Comparison of ENCODE assay signal across 8 cellular contexts in genomic region chr22:19891350-19892248, GRCh38. TPM values are rescaled to one million over a fixed set of nuclear protein-coding genes. Genes with fewer than 3 reads are reported as not detected.
A peak's percentile ranks its signal among the peaks of the same experiment; 100 is the strongest.
DNase-seq lines count a peak whose midpoint lies in the region; ATAC-seq and TF ChIP-seq lines count a peak whose summit lies in the region.

No MANE protein-coding gene starts in this region.

- DNase-seq in A172 (ENCODE audit: low spot score) (peak; percentile 88), GM20000 (ENCODE audit: low spot score) (peak; percentile 90), NCI-H2171 treated with DMSO at 0.1 percent for 48 hours (lab: John Stamatoyannopoulos, UW) (peak; percentile 86)
- DNase-seq in activated CD4-positive, alpha-beta T cell treated with anti-CD3 and anti-CD28 coated beads for 36 hours = peak; percentile 92
- DNase-seq in natural killer cell treated with Interleukin-12 subunit alpha and Interleukin-12 subunit beta and Interleukin-15 and Interleukin-18, amount 100 ng/mL, for 72 hours (ENCODE audit: low spot score) = no peak
- peak; percentile 78 to 81 for DNase-seq in stimulated activated naive CD8-positive, alpha-beta T cell treated with anti-CD3 and anti-CD28 coated beads, Interleukin-15, amount 100 ng/mL, for 72 hours

- POLR2A ChIA-PET in activated CD4-positive, alpha-beta T cell treated with anti-CD3 and anti-CD28 coated beads for 36 hours (lab: Charles Lee) = interaction anchor here (1.3 to 2.0 kb wide), 2 partner anchors 36 kb away, joined by 10 to 11 read pairs; no protein-coding TSS in a partner anchor

- H3K27ac ChIP-seq in duodenal mucosa (ENCODE audit: low read depth, low read length) = peak overlapping the region; percentile 21

- peaks cover 2% of the 10 kb centered on the region for H3K36me3 Mint-ChIP-seq in activated CD4-positive, alpha-beta T cell treated with anti-CD3 and anti-CD28 coated beads for 36 hours (ENCODE audit: low read depth)
- no peaks in the 10 kb centered on the region for H3K36me3 Mint-ChIP-seq in natural killer cell treated with Interleukin-12 subunit alpha and Interleukin-12 subunit beta and Interleukin-15 and Interleukin-18, amount 100 ng/mL, for 72 hours

- ATAC-seq in activated CD4-positive, alpha-beta T cell treated with anti-CD3 and anti-CD28 coated beads for 36 hours = peak; percentile 75
- peak; percentile 72 to 73 for ATAC-seq in natural killer cell treated with Interleukin-12 subunit alpha and Interleukin-12 subunit beta and Interleukin-15 and Interleukin-18, amount 100 ng/mL, for 72 hours
- peak; percentile 91 for ATAC-seq in stimulated activated naive CD8-positive, alpha-beta T cell treated with anti-CD3 and anti-CD28 coated beads, Interleukin-15, amount 100 ng/mL, for 72 hours
- ATAC-seq in GM21723 (IDR thresholded peaks at IDR 0.05; ENCODE audit: unreplicated experiment) = no peak

- H3K4me1 Mint-ChIP-seq in activated CD4-positive, alpha-beta T cell treated with anti-CD3 and anti-CD28 coated beads for 36 hours = peaks cover 86% of the 10 kb centered on the region
- peaks cover 12 to 15% of the 10 kb centered on the region in 2 donors for H3K4me1 Mint-ChIP-seq in natural killer cell treated with Interleukin-12 subunit alpha and Interleukin-12 subunit beta and Interleukin-15 and Interleukin-18, amount 100 ng/mL, for 72 hours (ENCODE audit: low read depth in 2 of 2)
- H3K4me1 Mint-ChIP-seq in stimulated activated naive CD8-positive, alpha-beta T cell treated with anti-CD3 and anti-CD28 coated beads, Interleukin-15, amount 100 ng/mL, for 72 hours = peaks cover 86% of the 10 kb centered on the region

- H3K4me3 ChIP-seq in duodenal mucosa (ENCODE audit: low read depth in 1 of 2, low read length in 2 of 2) = peak overlapping the region; percentile 42 to 54

- peaks cover 16 to 19% of the 10 kb centered on the region in 2 donors for H3K4me1 ChIP-seq in duodenal mucosa (ENCODE audit: control insufficient read depth in 1 of 2, insufficient read depth in 2 of 2, low read length in 2 of 2)

- peaks cover 0 to 15% of the 10 kb centered on the region in 2 donors for H3K36me3 ChIP-seq in duodenal mucosa (ENCODE audit: control insufficient read depth in 1 of 2, insufficient read depth in 2 of 2, low read length in 2 of 2)

- no peak for TF ChIP-seq CTCF in GM20000 (IDR thresholded peaks at IDR 0.05; ENCODE audit: extremely low read depth, missing control alignments)

- peak overlapping the region; percentile 95 for H3K27ac Mint-ChIP-seq in activated CD4-positive, alpha-beta T cell treated with anti-CD3 and anti-CD28 coated beads for 36 hours
- peak overlapping the region; percentile 56 to 59 for H3K27ac Mint-ChIP-seq in natural killer cell treated with Interleukin-12 subunit alpha and Interleukin-12 subunit beta and Interleukin-15 and Interleukin-18, amount 100 ng/mL, for 72 hours
- H3K27ac Mint-ChIP-seq in stimulated activated naive CD8-positive, alpha-beta T cell treated with anti-CD3 and anti-CD28 coated beads, Interleukin-15, amount 100 ng/mL, for 72 hours = peak overlapping the region; percentile 97

- CTCF ChIA-PET in activated CD4-positive, alpha-beta T cell treated with anti-CD3 and anti-CD28 coated beads for 36 hours (lab: Charles Lee) = interaction anchor here (0.9 to 1.7 kb wide), 5 partner anchors 9 to 213 kb away, joined by 3 to 6 read pairs (median 5); no protein-coding TSS in a partner anchor

- no peaks in the 10 kb centered on the region for H3K9me3 Mint-ChIP-seq in activated CD4-positive, alpha-beta T cell treated with anti-CD3 and anti-CD28 coated beads for 36 hours (ENCODE audit: low read depth)
- no peaks in the 10 kb centered on the region for H3K9me3 Mint-ChIP-seq in natural killer cell treated with Interleukin-12 subunit alpha and Interleukin-12 subunit beta and Interleukin-15 and Interleukin-18, amount 100 ng/mL, for 72 hours
- H3K9me3 Mint-ChIP-seq in stimulated activated naive CD8-positive, alpha-beta T cell treated with anti-CD3 and anti-CD28 coated beads, Interleukin-15, amount 100 ng/mL, for 72 hours = no peaks in the 10 kb centered on the region

- peak overlapping the region; percentile 12 to 24 for H3K9ac ChIP-seq in duodenal mucosa (ENCODE audit: low read depth in 1 of 2, low read length in 2 of 2)

- no peaks in the 10 kb centered on the region for H3K27me3 Mint-ChIP-seq in activated CD4-positive, alpha-beta T cell treated with anti-CD3 and anti-CD28 coated beads for 36 hours
- H3K27me3 Mint-ChIP-seq in natural killer cell treated with Interleukin-12 subunit alpha and Interleukin-12 subunit beta and Interleukin-15 and Interleukin-18, amount 100 ng/mL, for 72 hours = no peaks in the 10 kb centered on the region
- no peaks in the 10 kb centered on the region for H3K27me3 Mint-ChIP-seq in stimulated activated naive CD8-positive, alpha-beta T cell treated with anti-CD3 and anti-CD28 coated beads, Interleukin-15, amount 100 ng/mL, for 72 hours

- intact Hi-C loops in activated CD4-positive, alpha-beta T cell treated with anti-CD3 and anti-CD28 coated beads for 36 hours (cut with DNase I, micrococcal nuclease) = loop anchor here (1.0 to 5.0 kb wide), 9 partner anchors 17 to 616 kb away; partner anchors contain the start of genes COMT (in 2 of the 2), TXNRD2 (in 2 of the 2), CLTCL1 (in 1 of the 2) and MED15 (in 1 of the 2)

- H3K27me3 ChIP-seq in duodenal mucosa (ENCODE audit: control insufficient read depth in 1 of 2, insufficient read depth in 2 of 2, low read length in 2 of 2) = no peaks in the 10 kb centered on the region

- peak overlapping the region; percentile 72 for H3K4me3 Mint-ChIP-seq in activated CD4-positive, alpha-beta T cell treated with anti-CD3 and anti-CD28 coated beads for 36 hours
- H3K4me3 Mint-ChIP-seq in natural killer cell treated with Interleukin-12 subunit alpha and Interleukin-12 subunit beta and Interleukin-15 and Interleukin-18, amount 100 ng/mL, for 72 hours = peak overlapping the region; percentile 66
- peak overlapping the region; percentile 85 to 94 for H3K4me3 Mint-ChIP-seq in stimulated activated naive CD8-positive, alpha-beta T cell treated with anti-CD3 and anti-CD28 coated beads, Interleukin-15, amount 100 ng/mL, for 72 hours

- no peaks in the 10 kb centered on the region for H3K9me3 ChIP-seq in duodenal mucosa (ENCODE audit: control insufficient read depth in 1 of 2, low read length in 2 of 2)

RNA-seq across cellular contexts. Expression of gene GNB1L, which starts 36.9 kb away (rescaled TPM):
- total RNA-seq in A172 (2014; rRNA removed; shearing (Covaris generic)) = 8.9 and 9.6 TPM in 2 replicates
- total RNA-seq in activated CD4-positive, alpha-beta T cell treated with anti-CD3 and anti-CD28 coated beads for 36 hours = 10 to 100 TPM in 1 of 2 experiments, 1 to 10 TPM in 1; 7.6 to 12.4 TPM
- total RNA-seq in natural killer cell treated with Interleukin-12 subunit alpha and Interleukin-12 subunit beta and Interleukin-15 and Interleukin-18, amount 100 ng/mL, for 72 hours = 10 to 100 TPM in 1 of 2 donors, 1 to 10 TPM in 1; 9.7 to 17.9 TPM

RNA-seq across cellular contexts. Expression of gene RTL10, which starts 36.9 kb away (rescaled TPM):
- 8.5 and 11.7 TPM in 2 replicates for total RNA-seq in A172 (2014; rRNA removed; shearing (Covaris generic))
- 10 to 100 TPM; 14.9 to 15.6 TPM for total RNA-seq in activated CD4-positive, alpha-beta T cell treated with anti-CD3 and anti-CD28 coated beads for 36 hours
- total RNA-seq in natural killer cell treated with Interleukin-12 subunit alpha and Interleukin-12 subunit beta and Interleukin-15 and Interleukin-18, amount 100 ng/mL, for 72 hours = 10 to 100 TPM; 11.2 to 26.3 TPM

RNA-seq across cellular contexts. Expression of gene COMT, which starts 50.0 kb away (rescaled TPM):
- total RNA-seq in A172 (2014; rRNA removed; shearing (Covaris generic)) = 91.9 and 130 TPM in 2 replicates
- total RNA-seq in activated CD4-positive, alpha-beta T cell treated with anti-CD3 and anti-CD28 coated beads for 36 hours = 10 to 100 TPM; 63.5 to 78.5 TPM
- total RNA-seq in natural killer cell treated with Interleukin-12 subunit alpha and Interleukin-12 subunit beta and Interleukin-15 and Interleukin-18, amount 100 ng/mL, for 72 hours = 100 to 1,000 TPM; 141 to 223 TPM

RNA-seq across cellular contexts. Expression of gene TXNRD2, which starts 50.0 kb away (rescaled TPM):
- 112 and 114 TPM in 2 replicates for total RNA-seq in A172 (2014; rRNA removed; shearing (Covaris generic))
- total RNA-seq in activated CD4-positive, alpha-beta T cell treated with anti-CD3 and anti-CD28 coated beads for 36 hours = 10 to 100 TPM; 24.1 to 25.3 TPM
- total RNA-seq in natural killer cell treated with Interleukin-12 subunit alpha and Interleukin-12 subunit beta and Interleukin-15 and Interleukin-18, amount 100 ng/mL, for 72 hours = 10 to 100 TPM; 29.9 to 34.3 TPM
